ENCODE assay signal across 10 cellular contexts in genomic region chr4:184309241-184310170, GRCh38.
DNase-seq lines count a peak whose midpoint lies in the region; ATAC-seq, FAIRE-seq and TF ChIP-seq lines count a peak whose summit lies in the region.
"Had no signal": no experiment of that assay in that cellular context is flagged by ENCODE, and none has a peak within 500 bp of the region (broad histone marks: within the 10 kb centered on the region; RNA-seq: fewer than 3 reads in every experiment).

No MANE protein-coding gene starts in this region.

- TF ChIP-seq EP300 in K562 (IDR thresholded peaks at IDR 0.05; ENCODE audit: low read length) = no peak

- intact Hi-C loops in K562 (cut with micrococcal nuclease) = no loop called here

- in situ Hi-C loops in K562 (cut with MboI) = loop anchor here (5.0 kb wide), 1 partner anchor 83 kb away; no protein-coding TSS in a partner anchor

- no peaks in the 10 kb centered on the region for H3K36me3 ChIP-seq in HEK293 (ENCODE audit: control insufficient read depth in 2 of 2, insufficient read depth in 1 of 2, low read length in 2 of 2)
- H3K36me3 ChIP-seq in K562 (ENCODE audit: control insufficient read depth, insufficient read depth, low read length) = no peaks in the 10 kb centered on the region
- H3K36me3 ChIP-seq: thyroid gland had no signal

- H3K27me3 Mint-ChIP-seq in activated CD4-positive, alpha-beta T cell treated with anti-CD3 and anti-CD28 coated beads, Interleukin-2, amount 10 ng/mL, durations not matched to agents 7 days and 5 days = no peaks in the 10 kb centered on the region

- CTCF ChIA-PET in HEK293 (lab: Yijun Ruan, JAX) (interaction anchor here (0.6 to 0.7 kb wide), 2 partner anchors 596 to 1753 kb away, joined by 3 to 4 read pairs; no protein-coding TSS in a partner anchor), K562 (lab: Yijun Ruan, JAX; ENCODE audit: low intra/inter-chr PET ratio) (no interaction called here)
- CTCF ChIA-PET in activated CD4-positive, alpha-beta T cell treated with anti-CD3 and anti-CD28 coated beads, Interleukin-2, amount 10 ng/mL, durations not matched to agents 7 days and 5 days (lab: Charles Lee) = interaction anchor here (1.1 to 5.4 kb wide), 10 partner anchors 10 to 194 kb away, joined by 3 to 29 read pairs (median 4); no protein-coding TSS in a partner anchor

- no peak overlapping the region for H3K4me2 ChIP-seq in K562 (ENCODE audit: insufficient read depth, low read length)

- H3K9me3 Mint-ChIP-seq in activated CD4-positive, alpha-beta T cell treated with anti-CD3 and anti-CD28 coated beads, Interleukin-2, amount 10 ng/mL, durations not matched to agents 7 days and 5 days = peaks cover 3% of the 10 kb centered on the region

- H3K79me2 ChIP-seq in K562 (ENCODE audit: control insufficient read depth, insufficient read depth, low read length) = no peaks in the 10 kb centered on the region

- H3K4me3 ChIP-seq in HEK293 (ENCODE audit: low read depth, low read length) (no peak overlapping the region), K562 (no peak overlapping the region)
- H3K4me3 ChIP-seq: thyroid gland had no signal

- TF ChIP-seq CTCF in HEK293 (tag by site-specific recombination; IDR thresholded peaks at IDR 0.05) = no peak
- no peak for TF ChIP-seq CTCF in K562 (IDR thresholded peaks at IDR 0.05 in 2 of 3, conservative IDR thresholded peaks at IDR 0.05 in 1 of 3; ENCODE audit: insufficient read depth in 2 of 3, low read depth in 1 of 3, low read length in 3 of 3)

- no peaks in the 10 kb centered on the region for H4K20me1 ChIP-seq in K562 (replicated peaks; ENCODE audit: control insufficient read depth, insufficient read depth, low read length)

- TF ChIP-seq POLR2A in K562 (conservative IDR thresholded peaks at IDR 0.05) = no peak

- no peaks in the 10 kb centered on the region for H3K36me3 Mint-ChIP-seq in activated CD4-positive, alpha-beta T cell treated with anti-CD3 and anti-CD28 coated beads, Interleukin-2, amount 10 ng/mL, durations not matched to agents 7 days and 5 days (ENCODE audit: low read depth)

- POLR2A ChIA-PET in HEK293 (lab: Yijun Ruan, JAX) (no interaction called here), K562 (lab: Yijun Ruan, JAX) (interaction anchor here (0.6 kb wide), 1 partner anchor 205 kb away, joined by 3 read pairs; no protein-coding TSS in a partner anchor)
- POLR2A ChIA-PET in activated CD4-positive, alpha-beta T cell treated with anti-CD3 and anti-CD28 coated beads, Interleukin-2, amount 10 ng/mL, durations not matched to agents 7 days and 5 days (lab: Charles Lee) = interaction anchor here (0.6 kb wide), 1 partner anchor 285 kb away, joined by 4 read pairs; no protein-coding TSS in a partner anchor

- no peak for DNase-seq in activated CD4-positive, alpha-beta T cell treated with anti-CD3 and anti-CD28 coated beads, Interleukin-2, amount 10 ng/mL, durations not matched to agents 7 days and 5 days
- DNase-seq in K562 (ENCODE audit: extremely low read depth in 1 of 4, low spot score in 3 of 4) = no peak
- DNase-seq in stimulated activated CD4-positive, alpha-beta T cell treated with anti-CD3 and anti-CD28 coated beads, Interleukin-4, amount 100 ng/mL, for 48 hours (ENCODE audit: low read depth in 2 of 2) = peak; percentile 18 to 34
- DNase-seq in cerebellar nuclear complex (lab: John Stamatoyannopoulos, UW) = no peak
- DNase-seq in NCI-H2196 (lab: John Stamatoyannopoulos, UW; ENCODE audit: unreplicated experiment) = no peak
- no peak for DNase-seq in SKM-1 treated with dmso at 0.1 percent for 144 hours (lab: John Stamatoyannopoulos, UW; ENCODE audit: unreplicated experiment)
- DNase-seq: NCI-H1417, NCI-H748 treated with DMSO at 0.1 percent for 48 hours had no signal

- H2AFZ ChIP-seq in K562 (ENCODE audit: low read depth, low read length) = peak overlapping the region; percentile 53

- ATAC-seq in K562 = no peak

- H3K9me3 ChIP-seq in HEK293 (ENCODE audit: control insufficient read depth, insufficient read depth, low read depth, low read length) (no peaks in the 10 kb centered on the region), K562 (replicated peaks; ENCODE audit: control insufficient read depth, insufficient read depth, low read depth, low read length) (no peaks in the 10 kb centered on the region)
- H3K9me3 ChIP-seq: thyroid gland had no signal

- 62% methylated on average over 11 of the region's 11 CpGs for WGBS in K562 (ENCODE audit: insufficient coverage, low coverage, missing lambda C conversion rate)

- H3K4me1 ChIP-seq in HEK293 (ENCODE audit: control insufficient read depth, insufficient read depth, low read length) (no peaks in the 10 kb centered on the region), K562 (replicated peaks in 1 of 2; ENCODE audit: control insufficient read depth in 2 of 2, insufficient read depth in 2 of 2, low read length in 2 of 2) (peaks cover 0 to 4% of the 10 kb centered on the region in 2 experiments; a peak in 2 of 5 replicates)

- H3K27ac ChIP-seq in HEK293 (ENCODE audit: extremely low read depth, low read depth, low read length) (no peak overlapping the region), K562 (ENCODE audit: extremely low read depth, low read depth, low read length) (no peak overlapping the region)
- H3K27ac ChIP-seq: thyroid gland had no signal

- FAIRE-seq in K562 (lab: Jason Lieb, UNC) = peak; percentile 19

- BruUV-seq in K562 (replicated peaks; lab: Mats Ljungman, UMichigan) = no TSS peak

- no peaks in the 10 kb centered on the region for H3K9me1 ChIP-seq in K562 (ENCODE audit: control insufficient read depth, insufficient read depth, low read length)

- no peak for TF ChIP-seq RAD21 in K562 (CRISPR knock-in tag; conservative IDR thresholded peaks at IDR 0.05 in 1 of 2, IDR thresholded peaks at IDR 0.05 in 1 of 2)

- peaks cover 56% of the 10 kb centered on the region for H3K4me1 Mint-ChIP-seq in activated CD4-positive, alpha-beta T cell treated with anti-CD3 and anti-CD28 coated beads, Interleukin-2, amount 10 ng/mL, durations not matched to agents 7 days and 5 days

- peak overlapping the region; percentile 69 for H3K27ac Mint-ChIP-seq in activated CD4-positive, alpha-beta T cell treated with anti-CD3 and anti-CD28 coated beads, Interleukin-2, amount 10 ng/mL, durations not matched to agents 7 days and 5 days

- no peaks in the 10 kb centered on the region for H3K27me3 ChIP-seq in K562 (ENCODE audit: control insufficient read depth in 2 of 2, insufficient read depth in 2 of 2, low read length in 2 of 2)
- H3K27me3 ChIP-seq: thyroid gland had no signal

- H3K4me3 Mint-ChIP-seq in activated CD4-positive, alpha-beta T cell treated with anti-CD3 and anti-CD28 coated beads, Interleukin-2, amount 10 ng/mL, durations not matched to agents 7 days and 5 days = no peak overlapping the region

- no peak overlapping the region; a peak in 1 of 4 replicates for H3K9ac ChIP-seq in K562 (ENCODE audit: insufficient read depth in 1 of 2, low read depth in 2 of 2, low read length in 2 of 2)

TF ChIP-seq in HEK293, 187 proteins besides CTCF, POLR2A, EP300 and RAD21 (continues in another document):
- TF ChIP-seq ZNF76 (tag by site-specific recombination; IDR thresholded peaks at IDR 0.05; ENCODE audit: borderline replicate concordance, low read depth) = no peak
- TF ChIP-seq MEIS1 (CRISPR knock-in tag; IDR thresholded peaks at IDR 0.05; ENCODE audit: borderline replicate concordance) = no peak
- peak; percentile 95 for TF ChIP-seq ZNF366 (tag by site-specific recombination; conservative IDR thresholded peaks at IDR 0.05)
- TF ChIP-seq ELK4 (IDR thresholded peaks at IDR 0.05; ENCODE audit: borderline replicate concordance, low read depth, low read length) = no peak
- no peak for TF ChIP-seq ZEB2 (tag by site-specific recombination; IDR thresholded peaks at IDR 0.05)

TF ChIP-seq in K562, 482 proteins besides CTCF, POLR2A, EP300 and RAD21 (continues in another document):
- TF ChIP-seq ZNF512 (tag; IDR thresholded peaks at IDR 0.05) = no peak
- TF ChIP-seq BRD9 (IDR thresholded peaks at IDR 0.05; ENCODE audit: low read depth, partially characterized antibody) = no peak
- no peak for TF ChIP-seq ZBTB9 (CRISPR knock-in tag; IDR thresholded peaks at IDR 0.05)
- TF ChIP-seq ELK3 (CRISPR knock-in tag; IDR thresholded peaks at IDR 0.05) = no peak
- no peak for TF ChIP-seq KDM4B (IDR thresholded peaks at IDR 0.05; ENCODE audit: borderline replicate concordance in 2 of 2, low read depth in 1 of 2)
- TF ChIP-seq ESRRB (CRISPR knock-in tag; IDR thresholded peaks at IDR 0.05; ENCODE audit: borderline replicate concordance) = no peak

Comparison
In these comparisons a context has a peak if more than half of its experiments do, and no peak if none do; other contexts are left out.
1. DNase-seq: peak in stimulated activated CD4-positive, alpha-beta T cell treated with anti-CD3 and anti-CD28 coated beads, Interleukin-4, amount 100 ng/mL, for 48 hours (2 of 2); none in activated CD4-positive, alpha-beta T cell treated with anti-CD3 and anti-CD28 coated beads, Interleukin-2, amount 10 ng/mL, durations not matched to agents 7 days and 5 days (single experiment), K562 (0 of 4), cerebellar nuclear complex (0 of 2), NCI-H2196 (single experiment) and SKM-1 treated with dmso at 0.1 percent for 144 hours (single experiment).
2. Of the 44 proteins assayed by ChIP-seq in both K562 and HEK293: peak only in K562: none; only in HEK293: ZBTB17; in both: none; in neither: 43.